ENCODE assay signal across 19 cellular contexts in the genomic region with DNA sequence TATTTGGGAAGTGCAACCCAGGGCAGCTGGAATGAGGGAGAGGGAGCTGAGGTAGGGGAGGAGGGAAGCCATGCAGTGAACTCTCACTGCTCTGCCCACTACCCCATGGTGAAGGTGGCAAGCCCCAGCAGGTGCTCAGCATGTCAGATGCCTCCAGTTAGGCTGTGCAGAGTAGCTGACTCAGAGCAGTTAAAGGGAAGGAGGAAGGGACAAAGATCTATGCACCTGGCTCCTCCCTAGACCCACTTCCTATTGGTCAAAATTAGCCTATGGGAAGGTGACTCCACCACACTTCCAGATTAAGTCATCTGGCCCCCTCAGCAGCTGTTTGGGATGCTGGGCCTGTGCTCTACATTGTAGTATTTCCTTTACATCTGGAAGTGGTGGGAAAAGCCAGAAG.
DNase-seq lines count a peak whose midpoint lies in the region; ATAC-seq and TF ChIP-seq lines count a peak whose summit lies in the region.
"Had no signal": no experiment of that assay in that cellular context is flagged by ENCODE, and none has a peak within 500 bp of the region (broad histone marks: within the 10 kb centered on the region; RNA-seq: fewer than 3 reads in every experiment).

No MANE protein-coding gene starts in this region.

- H3K27ac ChIP-seq in DND-41 (ENCODE audit: low read length) (no peak overlapping the region), HEK293 (ENCODE audit: extremely low read depth, low read depth, low read length) (no peak overlapping the region), osteoblast (ENCODE audit: low read depth, low read length) (no peak overlapping the region)
- H3K27ac ChIP-seq: A549, C4-2B, Peyer's patch had no signal

- DNase-seq in DND-41 (no peak), osteoblast (ENCODE audit: insufficient read length, low spot score, missing footprints) (peak; percentile 34), medulla oblongata (ENCODE audit: extremely low spot score) (no peak), T-helper 2 cell (no peak)
- DNase-seq: COR-L47, DMS79, KG1, NCI-H1092, NCI-H187, NCI-H446, NCI-H774, Peyer's patch, SHP77 treated with DMSO at 0.1 percent for 48 hours had no signal

- CTCF ChIA-PET in HEK293 (lab: Yijun Ruan, JAX), result interaction anchor here (0.7 to 0.9 kb wide), 2 partner anchors 14 to 1263 kb away, joined by 3 read pairs; no protein-coding TSS in a partner anchor

- no peaks in the 10 kb centered on the region for H3K36me3 Mint-ChIP-seq in activated T-helper 17 cell treated with anti-CD3 and anti-CD28 coated beads, Interleukin-2, amount 50 U/mL, for 72 hours (ENCODE audit: low read depth)

- no peaks in the 10 kb centered on the region for H3K9me3 ChIP-seq in DND-41 (ENCODE audit: insufficient read depth, low read length, severe bottlenecking)
- H3K9me3 ChIP-seq in HEK293 (ENCODE audit: control insufficient read depth, insufficient read depth, low read depth, low read length), result no peaks in the 10 kb centered on the region
- H3K9me3 ChIP-seq in osteoblast (ENCODE audit: low read depth, low read length), result no peaks in the 10 kb centered on the region
- H3K9me3 ChIP-seq: A549, Peyer's patch had no signal

- no peak overlapping the region for H3K9ac ChIP-seq in DND-41 (ENCODE audit: low read depth, low read length)

- H3K4me1 ChIP-seq in DND-41 (ENCODE audit: insufficient read depth, low read length) (no peaks in the 10 kb centered on the region), HEK293 (ENCODE audit: control insufficient read depth, insufficient read depth, low read length) (no peaks in the 10 kb centered on the region), osteoblast (ENCODE audit: insufficient read depth, low read length) (no peaks in the 10 kb centered on the region)
- H3K4me1 ChIP-seq: A549, Peyer's patch had no signal

- H3K36me3 ChIP-seq in DND-41 (ENCODE audit: insufficient read depth, low read length) (no peaks in the 10 kb centered on the region), HEK293 (ENCODE audit: control insufficient read depth in 2 of 2, insufficient read depth in 1 of 2, low read length in 2 of 2) (no peaks in the 10 kb centered on the region), osteoblast (ENCODE audit: insufficient read depth, low read length) (no peaks in the 10 kb centered on the region)
- H3K36me3 ChIP-seq: Peyer's patch had no signal

- H3K79me2 ChIP-seq in DND-41 (ENCODE audit: insufficient read depth, low read length), result 0 out of 2 replicates have a peak, but pooled peaks cover 2% of the 10 kb centered on the region
- H3K79me2 ChIP-seq in osteoblast (ENCODE audit: insufficient read depth, low read length), result no peaks in the 10 kb centered on the region

- H3K9me3 Mint-ChIP-seq in activated T-helper 17 cell treated with anti-CD3 and anti-CD28 coated beads, Interleukin-2, amount 50 U/mL, for 72 hours, result no peaks in the 10 kb centered on the region

- H3K4me2 ChIP-seq in DND-41 (ENCODE audit: insufficient read depth, low read length), result no peak overlapping the region
- no peak overlapping the region for H3K4me2 ChIP-seq in osteoblast (ENCODE audit: insufficient read depth, low read length)
- H3K4me2 ChIP-seq: A549 had no signal

- no peaks in the 10 kb centered on the region for H4K20me1 ChIP-seq in DND-41 (ENCODE audit: insufficient read depth, low read length)
- no peaks in the 10 kb centered on the region for H4K20me1 ChIP-seq in osteoblast (ENCODE audit: insufficient read depth, low read length)

- H3K4me3 Mint-ChIP-seq in activated T-helper 17 cell treated with anti-CD3 and anti-CD28 coated beads, Interleukin-2, amount 50 U/mL, for 72 hours, result no peak overlapping the region

- ATAC-seq in DND-41 (ENCODE audit: insufficient read depth, low read depth), result peak; percentile 77
- peak; percentile 29 for ATAC-seq in activated T-helper 17 cell treated with anti-CD3 and anti-CD28 coated beads, Interleukin-2, amount 50 U/mL, for 72 hours (replicated peaks)
- no peak for ATAC-seq in HG02763 (IDR thresholded peaks at IDR 0.05; ENCODE audit: unreplicated experiment)
- no peak for ATAC-seq in HG03135 (IDR thresholded peaks at IDR 0.05; ENCODE audit: unreplicated experiment)

- TF ChIP-seq CTCF in DND-41 (IDR thresholded peaks at IDR 0.05; ENCODE audit: borderline replicate concordance, extremely low read depth, low read length, poor library complexity, severe bottlenecking), result no peak
- TF ChIP-seq CTCF in HEK293 (tag by site-specific recombination; IDR thresholded peaks at IDR 0.05), result no peak
- TF ChIP-seq CTCF in osteoblast (IDR thresholded peaks at IDR 0.05; ENCODE audit: extremely low read depth, low read depth, low read length), result no peak

- H3K4me3 ChIP-seq in DND-41 (ENCODE audit: low read depth in 1 of 2, low read length in 2 of 2) (no peak overlapping the region), HEK293 (ENCODE audit: low read depth, low read length) (no peak overlapping the region), osteoblast (ENCODE audit: insufficient read depth, low read length) (no peak overlapping the region)
- H3K4me3 ChIP-seq: A549, Peyer's patch had no signal

- H2AFZ ChIP-seq in DND-41 (ENCODE audit: low read depth, low read length), result no peak overlapping the region
- H2AFZ ChIP-seq in osteoblast (ENCODE audit: low read length), result no peak overlapping the region

- no peaks in the 10 kb centered on the region for H3K4me1 Mint-ChIP-seq in activated T-helper 17 cell treated with anti-CD3 and anti-CD28 coated beads, Interleukin-2, amount 50 U/mL, for 72 hours

- POLR2A ChIA-PET in HEK293 (lab: Yijun Ruan, JAX), result no interaction called here

- H3K27me3 Mint-ChIP-seq in activated T-helper 17 cell treated with anti-CD3 and anti-CD28 coated beads, Interleukin-2, amount 50 U/mL, for 72 hours, result no peaks in the 10 kb centered on the region

- no peaks in the 10 kb centered on the region for H3K27me3 ChIP-seq in DND-41 (ENCODE audit: insufficient read depth, low read length, poor library complexity)
- H3K27me3 ChIP-seq in osteoblast (ENCODE audit: insufficient read depth, low read length), result no peaks in the 10 kb centered on the region
- H3K27me3 ChIP-seq: Peyer's patch had no signal

- peak overlapping the region; percentile 4 for H3K27ac Mint-ChIP-seq in activated T-helper 17 cell treated with anti-CD3 and anti-CD28 coated beads, Interleukin-2, amount 50 U/mL, for 72 hours

TF ChIP-seq in HEK293, 187 proteins besides CTCF, POLR2A, EP300 and RAD21:
- TF ChIP-seq SCRT1 (tag by site-specific recombination; IDR thresholded peaks at IDR 0.05; ENCODE audit: borderline replicate concordance) (no peak), ZIC2 (tag by site-specific recombination; IDR thresholded peaks at IDR 0.05) (peak; percentile 50), ZNF514 (tag by site-specific recombination; IDR thresholded peaks at IDR 0.05) (no peak)

Comparison
In these comparisons a context has a peak if more than half of its experiments do, and no peak if none do; other contexts are left out.
1. ATAC-seq: peak in DND-41 (single experiment) and activated T-helper 17 cell treated with anti-CD3 and anti-CD28 coated beads, Interleukin-2, amount 50 U/mL, for 72 hours (single experiment); none in HG02763 (single experiment) and HG03135 (single experiment).